8 cellular contexts compared by ENCODE assay signal in the genomic region with DNA sequence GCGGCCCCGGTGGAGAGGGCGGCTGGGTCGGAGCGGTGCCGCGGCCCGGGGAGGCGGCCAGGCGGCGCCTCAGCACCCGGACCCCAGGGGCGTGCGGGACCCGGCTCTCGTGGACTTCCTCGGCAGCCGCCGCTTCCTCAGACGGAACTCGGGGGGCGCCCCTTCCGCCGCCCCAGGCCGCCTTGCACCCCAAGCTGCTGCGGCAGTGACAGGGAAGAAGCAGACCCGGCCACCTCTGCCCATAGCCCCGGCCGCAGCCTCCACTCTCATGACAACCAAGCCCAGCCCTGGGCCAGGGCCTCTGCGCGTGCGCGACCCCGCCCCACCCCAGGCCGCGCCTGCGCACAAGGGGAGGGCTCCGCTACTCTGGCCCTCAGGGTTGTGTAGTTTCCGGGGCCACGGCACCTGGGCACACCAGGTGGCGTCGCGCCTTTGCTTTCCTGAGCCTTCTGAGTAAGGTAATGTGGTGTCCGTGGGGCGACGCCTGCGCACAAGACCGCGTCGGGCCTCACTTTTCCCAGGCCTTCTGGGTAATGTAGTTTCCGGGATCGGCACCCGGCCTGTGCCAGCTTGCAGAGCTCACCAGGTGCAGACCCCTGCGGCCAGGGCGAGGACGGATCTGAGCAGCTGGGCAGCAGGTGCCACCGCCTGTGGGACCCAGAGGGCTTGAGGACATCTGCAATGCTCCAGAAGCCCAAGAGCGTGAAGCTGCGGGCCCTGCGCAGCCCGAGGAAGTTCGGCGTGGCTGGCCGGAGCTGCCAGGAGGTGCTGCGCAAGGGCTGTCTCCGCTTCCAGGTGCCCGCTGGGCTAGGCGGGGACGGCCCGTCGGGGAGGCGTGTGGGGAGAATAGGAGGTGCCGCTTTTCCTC. TPM values are rescaled to one million over a fixed set of nuclear protein-coding genes. Genes with fewer than 3 reads are reported as not detected.
DNase-seq lines count a peak whose midpoint lies in the region; ATAC-seq, FAIRE-seq and TF ChIP-seq lines count a peak whose summit lies in the region.

Gene CEP104 (minus strand): TSS at position 289 of the 868 bp plus-strand sequence. CDS start 4,804 bp downstream, outside the sequence.
Gene DFFB (plus strand): TSS at position 554 of the 868 bp plus-strand sequence. CDS start 128 bp downstream, at position 682.

- H3K36me3 Mint-ChIP-seq in astrocyte (ENCODE audit: low read depth, unreplicated experiment), result no peaks in the 10 kb centered on the region

- peaks cover 6% of the 10 kb centered on the region for H3K4me1 Mint-ChIP-seq in astrocyte (ENCODE audit: low read depth, unreplicated experiment)

- ATAC-seq in HG02884 (IDR thresholded peaks at IDR 0.05; ENCODE audit: unreplicated experiment), result peak; percentile 87

- no peak for FAIRE-seq in astrocyte (lab: Jason Lieb, UNC)

- peaks cover 44% of the 10 kb centered on the region for H3K79me2 ChIP-seq in astrocyte (ENCODE audit: insufficient read depth, low read length)

- peaks cover 52% of the 10 kb centered on the region for H4K20me1 ChIP-seq in astrocyte (ENCODE audit: insufficient read depth, low read length)

- peak within 1 kb of the TSS; percentile 96 for H2AFZ ChIP-seq in astrocyte (ENCODE audit: low read depth, low read length)

- peak within 1 kb of the TSS; percentile 97 for H3K4me3 Mint-ChIP-seq in astrocyte (ENCODE audit: unreplicated experiment)

- H3K4me2 ChIP-seq in astrocyte (ENCODE audit: low read length), result peak within 1 kb of the TSS; percentile 88

- H3K36me3 ChIP-seq in astrocyte (ENCODE audit: insufficient read depth, low read length) (no peaks in the 10 kb centered on the region), rectal smooth muscle tissue (ENCODE audit: control insufficient read depth, insufficient read depth, low read length) (no peaks in the 10 kb centered on the region)

- DNase-seq in GM13977 (ENCODE audit: low spot score) (peak; percentile 100), NCI-H1694 treated with DMSO at 0.1 percent for 48 hours (lab: John Stamatoyannopoulos, UW) (peak; percentile 88), astrocyte (ENCODE audit: low read depth) (peak; percentile 68), hepatic stellate cell (ENCODE audit: low spot score) (peak; percentile 99), NCI-H1092 treated with DMSO at 0.1 percent for 48 hours (lab: John Stamatoyannopoulos, UW) (no peak)

- no peaks in the 10 kb centered on the region for H3K9me3 ChIP-seq in astrocyte (ENCODE audit: insufficient read depth, low read depth, low read length)

- TF ChIP-seq CTCF in GM13977 (IDR thresholded peaks at IDR 0.05; ENCODE audit: extremely low read depth, insufficient read depth, missing control alignments) (peak; percentile 71), astrocyte (IDR thresholded peaks at IDR 0.05; ENCODE audit: insufficient read depth, low read depth, low read length) (no peak)

- intact Hi-C loops in T-helper 2 cell treated with Interferon-gamma antibody and Interleukin-4, amounts not matched to agents 100 ng/mL and 5 ng/mL, for 36 hours (cut with micrococcal nuclease), result loop anchor here (1.0 kb wide), 2 partner anchors 43 to 61 kb away; partner anchors contain the start of genes C1orf174 and LRRC47

- no peaks in the 10 kb centered on the region for H3K9me3 Mint-ChIP-seq in astrocyte (ENCODE audit: unreplicated experiment)

- H3K27me3 ChIP-seq in astrocyte (ENCODE audit: insufficient read depth, low read length) (no peaks in the 10 kb centered on the region), rectal smooth muscle tissue (ENCODE audit: control insufficient read depth, insufficient read depth, low read length) (no peaks in the 10 kb centered on the region)

- peak within 1 kb of the TSS; percentile 8 for H3K27ac Mint-ChIP-seq in astrocyte (ENCODE audit: unreplicated experiment)

- H3K4me3 ChIP-seq in astrocyte (ENCODE audit: insufficient read depth, low read depth, low read length), result peak within 1 kb of the TSS; percentile 81
- peak within 1 kb of the TSS; percentile 88 for H3K4me3 ChIP-seq in rectal smooth muscle tissue (ENCODE audit: low read length)

- H3K4me1 ChIP-seq in astrocyte (ENCODE audit: insufficient read depth, low read length), result peaks cover 15% of the 10 kb centered on the region
- H3K4me1 ChIP-seq in rectal smooth muscle tissue (ENCODE audit: control insufficient read depth, insufficient read depth, low read length), result peaks cover 11% of the 10 kb centered on the region

- H3K27me3 Mint-ChIP-seq in astrocyte (ENCODE audit: low read depth, unreplicated experiment), result no peaks in the 10 kb centered on the region

- in situ Hi-C loops in GM13977 (cut with MboI; ENCODE audit: low pct_unique_long_range_greater_than_20kb, low sequenced_read_pairs, unreplicated experiment), result no loop called here

- H3K27ac ChIP-seq in astrocyte (ENCODE audit: low read depth, low read length) (peak within 1 kb of the TSS; percentile 39), rectal smooth muscle tissue (ENCODE audit: low read depth, low read length) (peak within 1 kb of the TSS; percentile 79)

- H3K9ac ChIP-seq in astrocyte (ENCODE audit: low read length), result peak within 1 kb of the TSS; percentile 85
- H3K9ac ChIP-seq in rectal smooth muscle tissue (ENCODE audit: low read length), result peak within 1 kb of the TSS; percentile 66

RNA-seq across cellular contexts. Expression of gene CEP104, which starts in this region (rescaled TPM):
- 43.0 and 44.7 TPM in 2 replicates for total RNA-seq in T-helper 2 cell treated with Interferon-gamma antibody and Interleukin-4, amounts not matched to agents 100 ng/mL and 5 ng/mL, for 36 hours
- total RNA-seq in astrocyte, result 35.0 and 43.6 TPM in 2 replicates

RNA-seq across cellular contexts. Expression of gene DFFB, which starts in this region (rescaled TPM):
- total RNA-seq in T-helper 2 cell treated with Interferon-gamma antibody and Interleukin-4, amounts not matched to agents 100 ng/mL and 5 ng/mL, for 36 hours, result 11.2 and 12.7 TPM in 2 replicates
- total RNA-seq in astrocyte, result 5.9 and 7.4 TPM in 2 replicates
